8 cellular contexts compared by ENCODE assay signal in the genomic region with DNA sequence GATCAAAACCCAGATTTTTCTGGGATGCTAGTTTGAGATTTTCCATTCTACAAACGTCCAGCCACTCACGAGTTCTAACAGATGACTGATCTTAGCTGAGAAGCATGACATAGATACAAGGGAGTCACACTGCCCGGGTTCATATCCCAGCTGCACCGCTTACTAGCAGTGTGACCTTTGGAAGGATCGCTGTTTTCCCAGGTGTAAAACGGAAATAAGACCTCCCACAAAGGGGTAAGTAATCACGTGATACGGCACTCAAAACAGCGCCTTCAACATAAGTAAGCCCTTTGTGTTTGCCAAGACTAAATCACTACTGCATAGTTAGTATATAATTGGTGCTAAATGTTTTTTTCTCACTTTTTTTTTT. TPM values are rescaled to one million over a fixed set of nuclear protein-coding genes. Genes with fewer than 3 reads are reported as not detected.
DNase-seq lines count a peak whose midpoint lies in the region; ATAC-seq lines count a peak whose summit lies in the region.

No MANE protein-coding gene starts in this region.

- H3K27ac Mint-ChIP-seq in activated naive CD8-positive, alpha-beta T cell treated with anti-CD3 and anti-CD28 coated beads for 36 hours: peak overlapping the region; percentile 96

- ATAC-seq in GM18873 (IDR thresholded peaks at IDR 0.05; ENCODE audit: low FRiP score, unreplicated experiment): no peak
- ATAC-seq in GM21576 (IDR thresholded peaks at IDR 0.05; ENCODE audit: unreplicated experiment): no peak

- peaks cover 28% of the 10 kb centered on the region for H3K36me3 Mint-ChIP-seq in activated naive CD8-positive, alpha-beta T cell treated with anti-CD3 and anti-CD28 coated beads for 36 hours

- peaks cover 4% of the 10 kb centered on the region for H3K9me3 Mint-ChIP-seq in activated naive CD8-positive, alpha-beta T cell treated with anti-CD3 and anti-CD28 coated beads for 36 hours

- H3K4me1 Mint-ChIP-seq in activated naive CD8-positive, alpha-beta T cell treated with anti-CD3 and anti-CD28 coated beads for 36 hours: peaks cover 24% of the 10 kb centered on the region

- peak overlapping the region; percentile 89 for H3K4me3 Mint-ChIP-seq in activated naive CD8-positive, alpha-beta T cell treated with anti-CD3 and anti-CD28 coated beads for 36 hours

- peak; percentile 22 for DNase-seq in SIG-M5 treated with dmso at 0.1 percent for 504 hours (lab: John Stamatoyannopoulos, UW; ENCODE audit: unreplicated experiment)
- DNase-seq in SIG-M5 (lab: John Stamatoyannopoulos, UW): no peak
- DNase-seq in NCI-H774 (lab: John Stamatoyannopoulos, UW): peak; percentile 55
- DNase-seq in activated naive CD8-positive, alpha-beta T cell treated with anti-CD3 and anti-CD28 coated beads for 36 hours: peak; percentile 19
- DNase-seq in iPS-NIHi7 (ENCODE audit: extremely low spot score): peak; percentile 57
- DNase-seq in stimulated activated CD4-positive, alpha-beta T cell treated with anti-CD3 and anti-CD28 coated beads, Interleukin-1b, Interleukin-23, amount 100 ng/mL, for 48 hours: peak; percentile 25

- no peaks in the 10 kb centered on the region for H3K27me3 Mint-ChIP-seq in activated naive CD8-positive, alpha-beta T cell treated with anti-CD3 and anti-CD28 coated beads for 36 hours

RNA-seq across cellular contexts. Expression of gene PWP1, which starts 0.6 kb away (rescaled TPM):
- total RNA-seq in activated naive CD8-positive, alpha-beta T cell treated with anti-CD3 and anti-CD28 coated beads for 36 hours: 10 to 100 TPM; 84.1 to 87.0 TPM
